ENCODE assay signal across 25 cellular contexts in genomic region chr3:107111889-107112288, GRCh38.
"Had no signal": no experiment of that assay in that cellular context is flagged by ENCODE, and none has a peak within 500 bp of the region (broad histone marks: within the 10 kb centered on the region; RNA-seq: fewer than 3 reads in every experiment).

No MANE protein-coding gene starts in this region.

- H3K27ac ChIP-seq: hepatocyte, left ventricle myocardium inferior, right atrium auricular region, right lobe of liver, tibial nerve, uterus had no signal

- H3K4me3 ChIP-seq: hepatocyte, left ventricle myocardium inferior, lung, mucosa of descending colon, right atrium auricular region, right lobe of liver, smooth muscle cell, tibial nerve, uterus had no signal

- H3K9me3 ChIP-seq: left ventricle myocardium inferior, mucosa of descending colon, right atrium auricular region, right lobe of liver, tibial nerve, uterus had no signal

- H3K79me2 ChIP-seq: hepatocyte had no signal

- H2AFZ ChIP-seq: hepatocyte had no signal

- ATAC-seq: left cardiac atrium; mucosa of descending colon; naive thymus-derived CD4-positive, alpha-beta T cell; natural killer cell treated with Interleukin-12 subunit alpha and Interleukin-12 subunit beta and Interleukin-15 and Interleukin-18, amount 100 ng/mL, for 72 hours; right lobe of liver; stimulated activated memory B cell treated with anti-CD40 and anti-IgM and Interleukin-4, amounts not matched to agents 10 μg/mL and 1 μg/mL and 100 μg/mL, for 72 hours; stimulated activated naive CD8-positive, alpha-beta T cell treated with anti-CD3 and anti-CD28 coated beads, Interleukin-15, amount 100 ng/mL, for 72 hours had no signal

- DNase-seq: kidney glomerular epithelial cell; left cardiac atrium; left ventricle myocardium inferior; mesendoderm; midbrain; mucosa of descending colon; naive thymus-derived CD4-positive, alpha-beta T cell; nucleus accumbens; right lobe of liver; stimulated activated CD4-positive, alpha-beta T cell treated with anti-CD3 and anti-CD28 coated beads, Interleukin-1b, Interleukin-23, amount 100 ng/mL, for 48 hours; stimulated activated CD4-positive, alpha-beta T cell treated with anti-CD3 and anti-CD28 coated beads, Interleukin-2, amount 100 ng/mL, for 48 hours; stimulated activated CD4-positive, alpha-beta T cell treated with anti-CD3 and anti-CD28 coated beads, Interleukin-4, amount 100 ng/mL, for 4 hours; stimulated activated CD8-positive, alpha-beta memory T cell treated with anti-CD3 and anti-CD28 coated beads, Interleukin-4, amount 100 ng/mL, for 48 hours; stimulated activated naive CD4-positive, alpha-beta T cell treated with Interleukin-2 at 50 U/mL for 16 hours; stimulated activated naive CD8-positive, alpha-beta T cell treated with anti-CD3 and anti-CD28 coated beads, Interleukin-15, amount 100 ng/mL, for 72 hours; substantia nigra; uterus had no signal

- H3K4me1 ChIP-seq: right atrium auricular region, right lobe of liver, tibial nerve, uterus had no signal

- H3K27me3 ChIP-seq: hepatocyte, right atrium auricular region, right lobe of liver, tibial nerve, uterus had no signal

- H3K36me3 ChIP-seq: left ventricle myocardium inferior, right atrium auricular region, right lobe of liver, tibial nerve, uterus had no signal

- H3K4me2 ChIP-seq: hepatocyte, smooth muscle cell had no signal

- FAIRE-seq: keratinocyte had no signal
